In the genomic region with DNA sequence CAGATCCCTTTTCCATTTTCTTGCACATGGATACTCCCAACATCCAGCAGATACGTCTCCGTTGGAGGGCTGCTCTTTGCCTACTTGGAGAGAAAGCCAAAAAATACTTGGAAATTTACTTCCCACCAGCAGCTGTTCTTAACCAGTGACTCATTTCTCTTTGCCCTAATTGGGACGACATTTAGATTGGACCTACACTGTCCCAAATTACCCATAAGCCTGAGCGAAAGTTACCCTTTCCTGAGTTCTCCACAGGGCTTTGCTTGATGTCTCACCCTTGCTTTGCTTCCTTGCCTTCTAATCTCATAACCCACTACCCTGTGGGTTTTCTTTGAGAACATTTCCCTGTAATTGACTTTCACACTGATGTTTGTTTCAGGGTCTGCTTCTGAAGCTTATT, we compare ENCODE assay signal across 18 cellular contexts. TPM values are rescaled to one million over a fixed set of nuclear protein-coding genes. Genes with fewer than 3 reads are reported as not detected.
DNase-seq lines count a peak whose midpoint lies in the region; ATAC-seq and TF ChIP-seq lines count a peak whose summit lies in the region.
"Had no signal": no experiment of that assay in that cellular context is flagged by ENCODE, and none has a peak within 500 bp of the region (broad histone marks: within the 10 kb centered on the region; RNA-seq: fewer than 3 reads in every experiment).

No MANE protein-coding gene starts in this region.

- H3K9me3 ChIP-seq in left ventricle myocardium inferior (replicated peaks), result no peaks in the 10 kb centered on the region
- H3K9me3 ChIP-seq in subcutaneous abdominal adipose tissue (ENCODE audit: control insufficient read depth in 5 of 5, low read length in 5 of 5), result no peaks in the 10 kb centered on the region
- H3K9me3 ChIP-seq in neuronal stem cell (replicated peaks in 1 of 2; ENCODE audit: control insufficient read depth in 2 of 2, insufficient read depth in 1 of 2, low read depth in 1 of 2, low read length in 2 of 2), result no peaks in the 10 kb centered on the region
- H3K9me3 ChIP-seq: ascending aorta, thoracic aorta had no signal

- no peak overlapping the region for H2BK12ac ChIP-seq in neuronal stem cell (ENCODE audit: low read length)

- H3K79me1 ChIP-seq in neuronal stem cell (ENCODE audit: low read depth, low read length), result peaks cover 4% of the 10 kb centered on the region

- peak overlapping the region; percentile 29 for H3K27ac Mint-ChIP-seq in activated T-helper 2 cell treated with anti-CD3 and anti-CD28 coated beads, Interferon-gamma antibody, Interleukin-2, Interleukin-4, amounts not matched to agents 10 μg/mL and 5 μg/mL and 100 μg/mL, durations not matched to agents 14 hours and 24 hours and 36 hours
- H3K27ac Mint-ChIP-seq: activated T-helper 1 cell treated with anti-CD3 and anti-CD28 coated beads, Interleukin-12 subunit alpha, Interleukin-12 subunit beta, Interleukin-2, Interleukin-4 antibody, amounts not matched to agents 30 ng/mL and 10 ng/mL and 1 ng/mL, durations not matched to agents 14 hours and 24 hours and 36 hours had no signal

- H3K4me2 ChIP-seq in neuronal stem cell (ENCODE audit: insufficient read depth, low read length, poor library complexity, severe bottlenecking), result no peak overlapping the region

- H3K36me3 Mint-ChIP-seq in activated T-helper 2 cell treated with anti-CD3 and anti-CD28 coated beads, Interferon-gamma antibody, Interleukin-2, Interleukin-4, amounts not matched to agents 10 μg/mL and 5 μg/mL and 100 μg/mL, durations not matched to agents 14 hours and 24 hours and 36 hours (ENCODE audit: low read depth), result peaks cover 23% of the 10 kb centered on the region

- H3K4me1 Mint-ChIP-seq in activated T-helper 2 cell treated with anti-CD3 and anti-CD28 coated beads, Interferon-gamma antibody, Interleukin-2, Interleukin-4, amounts not matched to agents 10 μg/mL and 5 μg/mL and 100 μg/mL, durations not matched to agents 14 hours and 24 hours and 36 hours (ENCODE audit: low read depth), result peaks cover 14% of the 10 kb centered on the region

- H3K9ac ChIP-seq in subcutaneous abdominal adipose tissue (ENCODE audit: low read length in 5 of 5) (peak overlapping the region in 1 of 5 donors; percentile 28), neuronal stem cell (ENCODE audit: low read depth, low read length, poor library complexity) (no peak overlapping the region)

- H3K4ac ChIP-seq in neuronal stem cell (ENCODE audit: low read length), result no peak overlapping the region

- no peaks in the 10 kb centered on the region for H3K9me3 Mint-ChIP-seq in activated T-helper 2 cell treated with anti-CD3 and anti-CD28 coated beads, Interferon-gamma antibody, Interleukin-2, Interleukin-4, amounts not matched to agents 10 μg/mL and 5 μg/mL and 100 μg/mL, durations not matched to agents 14 hours and 24 hours and 36 hours
- H3K9me3 Mint-ChIP-seq: activated T-helper 1 cell treated with anti-CD3 and anti-CD28 coated beads, Interleukin-12 subunit alpha, Interleukin-12 subunit beta, Interleukin-2, Interleukin-4 antibody, amounts not matched to agents 30 ng/mL and 10 ng/mL and 1 ng/mL, durations not matched to agents 14 hours and 24 hours and 36 hours had no signal

- no peak overlapping the region for H2AFZ ChIP-seq in neuronal stem cell (ENCODE audit: low read length)

- no peak overlapping the region for H2BK5ac ChIP-seq in neuronal stem cell (ENCODE audit: low read length)

- H3K27me3 Mint-ChIP-seq in activated T-helper 2 cell treated with anti-CD3 and anti-CD28 coated beads, Interferon-gamma antibody, Interleukin-2, Interleukin-4, amounts not matched to agents 10 μg/mL and 5 μg/mL and 100 μg/mL, durations not matched to agents 14 hours and 24 hours and 36 hours (ENCODE audit: low read depth), result no peaks in the 10 kb centered on the region

- no peak for TF ChIP-seq CTCF in left ventricle myocardium inferior (IDR thresholded peaks at IDR 0.05; ENCODE audit: borderline replicate concordance)

- H3K27ac ChIP-seq in left ventricle myocardium inferior (replicated peaks), result peak overlapping the region; percentile 27
- peak overlapping the region; percentile 43 for H3K27ac ChIP-seq in subcutaneous abdominal adipose tissue (ENCODE audit: low read depth, low read length)
- H3K27ac ChIP-seq in neuronal stem cell (replicated peaks; ENCODE audit: low read length), result no peak overlapping the region

- no peak overlapping the region for H2BK15ac ChIP-seq in neuronal stem cell (ENCODE audit: low read length)

- H4K8ac ChIP-seq in neuronal stem cell (ENCODE audit: low read depth, low read length), result no peak overlapping the region

- peaks cover 41% of the 10 kb centered on the region for H3K4me1 ChIP-seq in left ventricle myocardium inferior
- H3K4me1 ChIP-seq in subcutaneous abdominal adipose tissue (ENCODE audit: control insufficient read depth in 5 of 5, insufficient read depth in 5 of 5, low read length in 5 of 5), result peaks cover 0 to 42% (median 25%) of the 10 kb centered on the region in 5 donors
- no peaks in the 10 kb centered on the region for H3K4me1 ChIP-seq in neuronal stem cell (ENCODE audit: control insufficient read depth in 2 of 2, insufficient read depth in 1 of 2, low read depth in 1 of 2, low read length in 2 of 2)

- H3K4me3 ChIP-seq in left ventricle myocardium inferior (no peak overlapping the region), subcutaneous abdominal adipose tissue (ENCODE audit: low read depth in 1 of 5, low read length in 5 of 5) (no peak overlapping the region), neuronal stem cell (ENCODE audit: low read length in 2 of 2) (no peak overlapping the region)
- H3K4me3 ChIP-seq: ascending aorta, coronary artery, thoracic aorta had no signal

- H3K4me3 Mint-ChIP-seq in activated T-helper 2 cell treated with anti-CD3 and anti-CD28 coated beads, Interferon-gamma antibody, Interleukin-2, Interleukin-4, amounts not matched to agents 10 μg/mL and 5 μg/mL and 100 μg/mL, durations not matched to agents 14 hours and 24 hours and 36 hours (ENCODE audit: low read depth), result no peak overlapping the region
- H3K4me3 Mint-ChIP-seq: activated T-helper 1 cell treated with anti-CD3 and anti-CD28 coated beads, Interleukin-12 subunit alpha, Interleukin-12 subunit beta, Interleukin-2, Interleukin-4 antibody, amounts not matched to agents 30 ng/mL and 10 ng/mL and 1 ng/mL, durations not matched to agents 14 hours and 24 hours and 36 hours had no signal

- intact Hi-C loops in Right ventricle myocardium superior (cut with DNase I) (no loop called here), cardiac septum (cut with DNase I) (no loop called here), left ventricle myocardium inferior (cut with micrococcal nuclease) (no loop called here)
- intact Hi-C loops in activated T-helper 2 cell treated with anti-CD3 and anti-CD28 coated beads, Interferon-gamma antibody, Interleukin-2, Interleukin-4, amounts not matched to agents 10 μg/mL and 5 μg/mL and 100 μg/mL, durations not matched to agents 14 hours and 24 hours and 36 hours (cut with micrococcal nuclease), result no loop called here

- H3K27me3 ChIP-seq in left ventricle myocardium inferior (ENCODE audit: low read depth), result no peaks in the 10 kb centered on the region
- no peaks in the 10 kb centered on the region for H3K27me3 ChIP-seq in subcutaneous abdominal adipose tissue (ENCODE audit: control insufficient read depth in 5 of 5, insufficient read depth in 4 of 5, low read length in 5 of 5)
- H3K27me3 ChIP-seq in neuronal stem cell (ENCODE audit: control insufficient read depth in 3 of 3, insufficient read depth in 3 of 3, low read depth in 1 of 3, low read length in 3 of 3), result no peaks in the 10 kb centered on the region
- H3K27me3 ChIP-seq: ascending aorta had no signal

- no peak for DNase-seq in Right ventricle myocardium superior
- DNase-seq in cardiac septum (ENCODE audit: low spot score), result no peak
- DNase-seq in activated T-helper 2 cell treated with anti-CD3 and anti-CD28 coated beads, Interferon-gamma antibody, Interleukin-2, Interleukin-4, amounts not matched to agents 10 μg/mL and 5 μg/mL and 100 μg/mL, durations not matched to agents 14 hours and 24 hours and 36 hours (ENCODE audit: low spot score), result no peak
- DNase-seq in left ventricle myocardium inferior, result no peak
- no peak for DNase-seq in DMS 273 treated with DMSO at 0.1 percent for 48 hours (lab: John Stamatoyannopoulos, UW)
- DNase-seq in neuronal stem cell (ENCODE audit: low spot score), result no peak
- no peak for DNase-seq in cerebellar nuclear complex (lab: John Stamatoyannopoulos, UW)
- DNase-seq: activated CD4-positive, alpha-beta T cell treated with anti-CD3 and anti-CD28 coated beads for 4 hours; COR-L47; mammary epithelial cell; NCI-H1694; retina; T1000 had no signal

- H3K14ac ChIP-seq in neuronal stem cell (ENCODE audit: low read length), result no peak overlapping the region

- H2AK5ac ChIP-seq in neuronal stem cell (ENCODE audit: low read depth, low read length), result no peak overlapping the region

- H4K91ac ChIP-seq in neuronal stem cell (ENCODE audit: low read depth, low read length, poor library complexity), result no peak overlapping the region

- ATAC-seq in Right ventricle myocardium superior (ENCODE audit: poor library complexity), result peak; percentile 30

- H3K18ac ChIP-seq in neuronal stem cell (ENCODE audit: low read length), result no peak overlapping the region

- H3K36me3 ChIP-seq in left ventricle myocardium inferior, result no peaks in the 10 kb centered on the region
- H3K36me3 ChIP-seq in subcutaneous abdominal adipose tissue (ENCODE audit: control insufficient read depth in 5 of 5, insufficient read depth in 5 of 5, low read length in 5 of 5), result peaks cover 0 to 4% (median 0%) of the 10 kb centered on the region in 5 donors
- H3K36me3 ChIP-seq in neuronal stem cell (replicated peaks in 1 of 2; ENCODE audit: control insufficient read depth in 2 of 2, insufficient read depth in 2 of 2, low read length in 2 of 2), result peaks cover 4 to 18% of the 10 kb centered on the region in 2 donors
- H3K36me3 ChIP-seq: thoracic aorta had no signal

- no peak overlapping the region for H3K23ac ChIP-seq in neuronal stem cell (ENCODE audit: low read depth, low read length, poor library complexity)

- no peak overlapping the region for H2BK120ac ChIP-seq in neuronal stem cell (ENCODE audit: low read depth, low read length)

- no CpG with 5 or more reads among the region's 4 CpGs for WGBS in neuronal stem cell (ENCODE audit: extremely low coverage in 2 of 2, insufficient read length in 2 of 2, insufficient replicate concordance in 1 of 2), 2 donors

RNA-seq across cellular contexts. Expression of a gene that starts 48.1 kb away (rescaled TPM):
- total RNA-seq in Right ventricle myocardium superior (23.3 TPM), cardiac septum (25.7 TPM), left ventricle myocardium inferior (24.6 TPM)
- 14.9 and 15.6 TPM in 2 replicates for total RNA-seq in activated T-helper 2 cell treated with anti-CD3 and anti-CD28 coated beads, Interferon-gamma antibody, Interleukin-2, Interleukin-4, amounts not matched to agents 10 μg/mL and 5 μg/mL and 100 μg/mL, durations not matched to agents 14 hours and 24 hours and 36 hours
- polyA plus RNA-seq in neuronal stem cell (2013, experiment 1 of 2), result 11.4 TPM
- 12.2 TPM for polyA plus RNA-seq in neuronal stem cell (2013, experiment 2 of 2)

RNA-seq across cellular contexts. Expression of a gene that starts 51.1 kb away (rescaled TPM):
- total RNA-seq in Right ventricle myocardium superior (486 TPM), cardiac septum (388 TPM), left ventricle myocardium inferior (442 TPM)
- total RNA-seq in activated T-helper 2 cell treated with anti-CD3 and anti-CD28 coated beads, Interferon-gamma antibody, Interleukin-2, Interleukin-4, amounts not matched to agents 10 μg/mL and 5 μg/mL and 100 μg/mL, durations not matched to agents 14 hours and 24 hours and 36 hours, result 219 and 221 TPM in 2 replicates
- 164 TPM for polyA plus RNA-seq in neuronal stem cell (2013, experiment 1 of 2)
- polyA plus RNA-seq in neuronal stem cell (2013, experiment 2 of 2), result 167 TPM
